ENCODE assay signal across 23 cellular contexts in the genomic region with DNA sequence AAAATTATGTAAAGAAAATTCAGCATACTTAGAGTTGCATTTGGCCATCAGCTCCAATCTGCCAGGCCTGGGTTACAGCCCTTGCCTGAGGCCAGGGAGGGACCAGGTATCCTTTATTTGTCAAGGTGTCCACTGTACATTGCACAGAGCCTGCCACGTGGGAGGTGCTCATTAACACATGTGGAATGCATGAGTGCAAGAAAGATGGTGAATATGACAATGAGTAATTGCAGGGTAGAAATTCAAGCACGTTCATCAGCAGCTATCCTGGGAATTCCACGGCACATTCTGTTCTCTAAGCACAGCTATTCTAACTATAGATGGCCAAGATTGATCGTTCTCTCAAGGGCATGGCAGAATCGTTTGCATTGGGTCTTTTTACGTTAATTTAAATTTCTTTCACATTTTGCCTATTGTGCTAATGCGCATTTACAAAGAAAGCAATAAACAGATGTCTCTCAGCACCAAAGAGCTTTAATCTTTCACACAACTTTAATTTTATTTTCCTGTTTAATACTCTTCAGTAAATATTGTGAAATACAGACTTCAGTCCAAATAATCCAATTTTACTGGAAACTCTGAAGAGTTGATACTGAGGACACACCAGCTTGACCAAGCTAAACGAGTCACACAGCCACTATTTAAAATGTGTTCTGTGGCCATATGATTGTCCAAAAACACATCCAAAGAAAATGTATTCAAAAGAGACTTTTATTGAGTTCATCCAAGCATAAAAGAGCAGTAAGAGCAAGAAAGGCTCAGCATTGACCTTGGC.
DNase-seq lines count a peak whose midpoint lies in the region; ATAC-seq and TF ChIP-seq lines count a peak whose summit lies in the region.
"Had no signal": no experiment of that assay in that cellular context is flagged by ENCODE, and none has a peak within 500 bp of the region (broad histone marks: within the 10 kb centered on the region; RNA-seq: fewer than 3 reads in every experiment).

No MANE protein-coding gene starts in this region.

- H3K4me1 ChIP-seq in IMR-90 (ENCODE audit: control insufficient read depth, insufficient read depth, low read length) (no peaks in the 10 kb centered on the region), suprapubic skin (no peaks in the 10 kb centered on the region)
- H3K4me1 ChIP-seq: thyroid gland had no signal

- H3K9ac ChIP-seq in IMR-90 (ENCODE audit: low read depth, low read length) = no peak overlapping the region

- DNase-seq in IMR-90 (no peak), cardiac fibroblast (ENCODE audit: low read depth in 2 of 2) (peak; percentile 25 to 89), kidney glomerular epithelial cell (lab: John Stamatoyannopoulos, UW) (peak; percentile 27), suprapubic skin (ENCODE audit: low spot score in 2 of 2) (no peak), DMS53 (lab: John Stamatoyannopoulos, UW) (no peak), superior temporal gyrus (ENCODE audit: extremely low spot score) (no peak)
- DNase-seq: activated CD4-positive, CD25-positive, alpha-beta regulatory T cell; activated CD8-positive, alpha-beta T cell treated with anti-CD3 and anti-CD28 coated beads, Interleukin-2, amount 10 ng/mL, durations not matched to agents 7 days and 5 days; activated naive CD8-positive, alpha-beta T cell treated with anti-CD3 and anti-CD28 coated beads, Interleukin-2, amount 10 ng/mL, durations not matched to agents 7 days and 5 days; activated T-cell treated with anti-CD3 and anti-CD28 coated beads, Interleukin-2, amount 50 U/mL, for 72 hours; central memory CD4-positive, alpha-beta T cell; effector memory CD8-positive, alpha-beta T cell; H9; naive thymus-derived CD4-positive, alpha-beta T cell; NCI-H187; NCI-H446 treated with DMSO at 0.1 percent for 48 hours; posterior cingulate gyrus; stimulated activated CD4-positive, alpha-beta T cell treated with anti-CD3 and anti-CD28 coated beads, Interleukin-12 subunit alpha, Interleukin-12 subunit beta, amount 100 ng/mL, for 4 hours; T-helper 2 cell had no signal

- H3K27ac ChIP-seq in IMR-90 (ENCODE audit: insufficient read depth, low read length) = no peak overlapping the region
- peak overlapping the region; percentile 35 for H3K27ac ChIP-seq in suprapubic skin
- H3K27ac ChIP-seq: C4-2B, thyroid gland had no signal

- H4K20me1 ChIP-seq in IMR-90 (ENCODE audit: insufficient read depth, low read length) = no peaks in the 10 kb centered on the region

- no peaks in the 10 kb centered on the region for H3K9me1 ChIP-seq in IMR-90 (ENCODE audit: insufficient read depth, low read length)

- H2BK120ac ChIP-seq in IMR-90 (ENCODE audit: low read depth, low read length) = no peak overlapping the region

- no peaks in the 10 kb centered on the region for H3K79me1 ChIP-seq in IMR-90 (ENCODE audit: low read depth in 1 of 2, low read length in 2 of 2)

- TF ChIP-seq CTCF in IMR-90 (conservative IDR thresholded peaks at IDR 0.05; ENCODE audit: low read depth, low read length) (no peak), cardiac fibroblast (IDR thresholded peaks at IDR 0.05; ENCODE audit: low read depth, low read length) (no peak), suprapubic skin (IDR thresholded peaks at IDR 0.05) (no peak)

- dilution Hi-C loops in IMR-90 (cut with HindIII; ENCODE audit: low sequenced_read_pairs, unreplicated experiment) = no loop called here

- H2AFZ ChIP-seq in IMR-90 (replicated peaks; ENCODE audit: low read length, poor library complexity) = no peak overlapping the region

- CTCF ChIA-PET in IMR-90 (lab: Yijun Ruan, JAX) = interaction anchor here (0.7 kb wide), 1 partner anchor 25 kb away, joined by 4 read pairs; no protein-coding TSS in a partner anchor

- H3K36me3 ChIP-seq in IMR-90 (ENCODE audit: control insufficient read depth, insufficient read depth, low read length) (no peaks in the 10 kb centered on the region), suprapubic skin (no peaks in the 10 kb centered on the region)
- H3K36me3 ChIP-seq: thyroid gland had no signal

- no peaks in the 10 kb centered on the region for H3K27me3 ChIP-seq in IMR-90 (ENCODE audit: control insufficient read depth, insufficient read depth, low read length)
- no peaks in the 10 kb centered on the region for H3K27me3 ChIP-seq in suprapubic skin
- H3K27me3 ChIP-seq: thyroid gland had no signal

- ATAC-seq in IMR-90 (ENCODE audit: low read depth) (no peak), GM18873 (IDR thresholded peaks at IDR 0.05; ENCODE audit: low FRiP score, unreplicated experiment) (no peak)
- ATAC-seq: activated CD8-positive, alpha-beta T cell treated with anti-CD3 and anti-CD28 coated beads, Interleukin-2, amount 10 ng/mL, durations not matched to agents 7 days and 5 days; activated T-cell treated with anti-CD3 and anti-CD28 coated beads, Interleukin-2, amount 50 U/mL, for 72 hours; effector memory CD8-positive, alpha-beta T cell; naive thymus-derived CD4-positive, alpha-beta T cell had no signal

- no peak overlapping the region for H2BK15ac ChIP-seq in IMR-90 (ENCODE audit: low read depth, low read length)

- no peak overlapping the region for H4K8ac ChIP-seq in IMR-90 (ENCODE audit: low read depth in 2 of 2, low read length in 2 of 2)

- no peak overlapping the region for H2BK5ac ChIP-seq in IMR-90 (ENCODE audit: low read depth, low read length, poor library complexity, severe bottlenecking)

- intact Hi-C loops in IMR-90 (cut with micrococcal nuclease) = no loop called here

- no peak overlapping the region; the same call in 1 of the 2 replicates for H2BK20ac ChIP-seq in IMR-90 (ENCODE audit: low read depth, low read length)

- H4K5ac ChIP-seq in IMR-90 (ENCODE audit: low read depth, low read length) = no peak overlapping the region

- POLR2A ChIA-PET in IMR-90 (lab: Charles Lee; ENCODE audit: unreplicated experiment) = no interaction called here

- no peak for TF ChIP-seq RAD21 in IMR-90 (IDR thresholded peaks at IDR 0.05; ENCODE audit: low read length)

- BruUV-seq in IMR-90 (replicated peaks; lab: Mats Ljungman, UMichigan) = no TSS peak

- no peak for TF ChIP-seq EP300 in suprapubic skin (IDR thresholded peaks at IDR 0.05)

- in situ Hi-C loops in IMR-90 (cut with MboI; ENCODE audit: low sequenced_read_pairs) = no loop called here

- H4K91ac ChIP-seq in IMR-90 (ENCODE audit: insufficient read depth, low read depth, low read length) = no peak overlapping the region

- H3K9me3 ChIP-seq in IMR-90 (ENCODE audit: control insufficient read depth, insufficient read depth, low read length) = peaks cover 5% of the 10 kb centered on the region; the same call in 1 of the 2 replicates
- no peaks in the 10 kb centered on the region for H3K9me3 ChIP-seq in suprapubic skin
- H3K9me3 ChIP-seq: thyroid gland had no signal

- H3K23ac ChIP-seq in IMR-90 (ENCODE audit: low read depth, low read length) = no peak overlapping the region

- no peak overlapping the region for H3K14ac ChIP-seq in IMR-90 (replicated peaks; ENCODE audit: low read depth, low read length)

- H2AK9ac ChIP-seq in IMR-90 (replicated peaks; ENCODE audit: low read depth, low read length, poor library complexity) = no peak overlapping the region

- no peak for TF ChIP-seq POLR2A in IMR-90 (IDR thresholded peaks at IDR 0.05; ENCODE audit: low read depth, low read length)
- no peak for TF ChIP-seq POLR2A in suprapubic skin (IDR thresholded peaks at IDR 0.05)

- H3K18ac ChIP-seq in IMR-90 (ENCODE audit: low read depth, low read length) = no peak overlapping the region; the same call in 1 of the 2 replicates

- no peak overlapping the region for H2AK5ac ChIP-seq in IMR-90 (ENCODE audit: low read depth, low read length)

- no peak overlapping the region for H3K4ac ChIP-seq in IMR-90 (ENCODE audit: low read depth, low read length)

- H3K56ac ChIP-seq in IMR-90 (ENCODE audit: extremely low read depth, insufficient read depth, low read length) = no peak overlapping the region

- H3K4me2 ChIP-seq in IMR-90 (ENCODE audit: low read depth, low read length) = no peak overlapping the region

- WGBS in IMR-90 (ENCODE audit: extremely low coverage in 2 of 2, insufficient read length in 1 of 2), 2 experiments = no CpG with 5 or more reads among the region's 8 CpGs
- 69% methylated on average over 8 of the region's 8 CpGs for WGBS in suprapubic skin

- H3K4me3 ChIP-seq in IMR-90 (ENCODE audit: insufficient read depth, low read depth, low read length) = no peak overlapping the region
- H3K4me3 ChIP-seq in cardiac fibroblast (replicated peaks in 1 of 2; ENCODE audit: low read depth in 2 of 2, low read length in 2 of 2) = no peak overlapping the region
- H3K4me3 ChIP-seq in suprapubic skin = no peak overlapping the region
- H3K4me3 ChIP-seq: lung, thyroid gland had no signal

TF ChIP-seq in IMR-90, 13 proteins besides CTCF, POLR2A, EP300 and RAD21:
- TF ChIP-seq NFE2L2 (IDR thresholded peaks at IDR 0.05; ENCODE audit: low read depth, low read length) (no peak), CEBPB (IDR thresholded peaks at IDR 0.05; ENCODE audit: low read depth, low read length) (0 out of 2 replicates have a peak, but pooled peaks have one; percentile 5)

Comparison
In these comparisons a context has a peak if more than half of its experiments do, and no peak if none do; other contexts are left out.
1. DNase-seq: peak in cardiac fibroblast (2 of 2) and kidney glomerular epithelial cell (single experiment); none in IMR-90 (single experiment), suprapubic skin (0 of 2), DMS53 (single experiment) and superior temporal gyrus (single experiment).